ENCODE assay signal across 2 cellular contexts in genomic region chr6:14118444-14118843, GRCh38.
TF ChIP-seq lines count a peak whose summit lies in the region.

No MANE protein-coding gene starts in this region.

TF ChIP-seq in IMR-90, 13 proteins besides CTCF, POLR2A, EP300 and RAD21:
- TF ChIP-seq RCOR1 (IDR thresholded peaks at IDR 0.05; ENCODE audit: insufficient replicate concordance, low read length) (no peak), BHLHE40 (IDR thresholded peaks at IDR 0.05; ENCODE audit: low read depth, low read length) (no peak), FOS (IDR thresholded peaks at IDR 0.05; ENCODE audit: low read depth, low read length) (no peak), MAFK (IDR thresholded peaks at IDR 0.05; ENCODE audit: low read depth, low read length) (no peak), MAZ (IDR thresholded peaks at IDR 0.05; ENCODE audit: borderline replicate concordance, low read depth, low read length) (no peak), NFE2L2 (IDR thresholded peaks at IDR 0.05; ENCODE audit: low read depth, low read length) (no peak), CHD1 (IDR thresholded peaks at IDR 0.05; ENCODE audit: low read depth, low read length) (no peak), SMC3 (IDR thresholded peaks at IDR 0.05; ENCODE audit: low read depth, low read length) (no peak), USF2 (IDR thresholded peaks at IDR 0.05; ENCODE audit: low read depth, low read length) (no peak), RFX5 (IDR thresholded peaks at IDR 0.05; ENCODE audit: low read depth, low read length) (no peak), CEBPB (IDR thresholded peaks at IDR 0.05; ENCODE audit: low read depth, low read length) (no peak), ELK1 (IDR thresholded peaks at IDR 0.05; ENCODE audit: borderline replicate concordance, low read depth, low read length) (no peak), MXI1 (IDR thresholded peaks at IDR 0.05; ENCODE audit: borderline replicate concordance, low read depth, low read length) (no peak)

TF ChIP-seq in GM12878, 131 proteins besides CTCF, POLR2A, EP300 and RAD21:
- no peak for TF ChIP-seq PAX5 (IDR thresholded peaks at IDR 0.05; ENCODE audit: borderline replicate concordance, low read depth, low read length)
- TF ChIP-seq PKNOX1 (IDR thresholded peaks at IDR 0.05) = 0 out of 2 replicates have a peak, but pooled peaks have one; percentile 16
- TF ChIP-seq POLR2AphosphoS5 (IDR thresholded peaks at IDR 0.05; ENCODE audit: low read length) = 0 out of 2 replicates have a peak, but pooled peaks have one; percentile 12
- TF ChIP-seq ZNF687 (IDR thresholded peaks at IDR 0.05) = 0 out of 2 replicates have a peak, but pooled peaks have one; percentile 13
- TF ChIP-seq SMC3 (IDR thresholded peaks at IDR 0.05; ENCODE audit: borderline replicate concordance, low read length) = 0 out of 2 replicates have a peak, but pooled peaks have one; percentile 7
- no peak for TF ChIP-seq NKRF (conservative IDR thresholded peaks at IDR 0.05)
